In genomic region chr10:114173680-114174461, GRCh38 we compare ENCODE assay signal across 8 cellular contexts. TPM values are rescaled to one million over a fixed set of nuclear protein-coding genes. Genes with fewer than 3 reads are reported as not detected.
DNase-seq lines count a peak whose midpoint lies in the region; ATAC-seq and TF ChIP-seq lines count a peak whose summit lies in the region.

TSS of gene CCDC186 (minus strand) at chr10:114174203. CDS start at chr10:114163268, 10,935 bp downstream.

- intact Hi-C loops in natural killer cell (cut with micrococcal nuclease): loop anchor here (1.0 to 10.0 kb wide), 4 partner anchors 319 to 648 kb away; partner anchors contain the start of genes CASP7, DCLRE1A, FHIP2A and NHLRC2

- peak; percentile 87 for DNase-seq in EL
- DNase-seq in GOT3 (lab: John Stamatoyannopoulos, UW): peak; percentile 80
- peak; percentile 79 for DNase-seq in LHCN-M2 (ENCODE audit: low read depth)
- peak; percentile 99 for DNase-seq in RWPE1 (ENCODE audit: low spot score)
- DNase-seq in activated effector memory CD4-positive, alpha-beta T cell treated with Interleukin-2 at 50 U/mL for 16 hours: peak; percentile 98
- DNase-seq in fibroblast of peridontal ligament (ENCODE audit: extremely low read depth): peak; percentile 68
- DNase-seq in natural killer cell: peak; percentile 97
- DNase-seq in stimulated activated naive CD4-positive, alpha-beta T cell treated with Interleukin-2 at 50 U/mL for 16 hours (lab: John Stamatoyannopoulos, UW): peak; percentile 99

- TF ChIP-seq CTCF in RWPE1 (conservative IDR thresholded peaks at IDR 0.05; ENCODE audit: low read depth) (no peak), natural killer cell (IDR thresholded peaks at IDR 0.05) (no peak)

- H3K27me3 Mint-ChIP-seq in natural killer cell (ENCODE audit: low read depth in 2 of 2): peaks cover 8 to 22% of the 10 kb centered on the region in 2 donors

- CTCF ChIA-PET in RWPE1 (lab: Yijun Ruan, JAX): interaction anchor here (1.2 kb wide), 1 partner anchor 462 kb away, joined by 3 read pairs; no protein-coding TSS in a partner anchor

- no peaks in the 10 kb centered on the region for H3K36me3 Mint-ChIP-seq in natural killer cell

- H3K4me3 Mint-ChIP-seq in natural killer cell: peak within 1 kb of the TSS; percentile 100

- H3K9me3 Mint-ChIP-seq in natural killer cell: no peaks in the 10 kb centered on the region

- POLR2A ChIA-PET in RWPE1 (lab: Yijun Ruan, JAX; ENCODE audit: low non-redundant PET): interaction anchor here (0.7 kb wide), 1 partner anchor 327 kb away, joined by 3 read pairs; no protein-coding TSS in a partner anchor

- peak within 1 kb of the TSS; percentile 81 for H3K27ac ChIP-seq in RWPE1

- peak within 1 kb of the TSS; percentile 98 to 100 for H3K27ac Mint-ChIP-seq in natural killer cell

- ATAC-seq in natural killer cell: peak; percentile 94 to 100 (median 97)

- peaks cover 43 to 45% of the 10 kb centered on the region in 2 donors for H3K4me1 Mint-ChIP-seq in natural killer cell

RNA-seq across cellular contexts. Expression of gene CCDC186, which starts in this region (rescaled TPM):
- total RNA-seq in LHCN-M2 (2014; rRNA removed): 5.3 and 6.5 TPM in 2 replicates
- polyA plus RNA-seq in LHCN-M2 (2012): 1.7 TPM
- 10 to 100 TPM; 51.1 to 66.9 (median 54.0) TPM for total RNA-seq in natural killer cell

Comparison
In these comparisons a context has a peak if more than half of its experiments do, and no peak if none do; other contexts are left out.
1. Peak in every context shown above with its lines: DNase-seq, ATAC-seq and H3K27ac ChIP-seq.